ENCODE assay signal across 22 cellular contexts in genomic region chr11:114277637-114278341, GRCh38. TPM values are rescaled to one million over a fixed set of nuclear protein-coding genes. Genes with fewer than 3 reads are reported as not detected.
"Had no signal": no experiment of that assay in that cellular context is flagged by ENCODE, and none has a peak within 500 bp of the region (broad histone marks: within the 10 kb centered on the region; RNA-seq: fewer than 3 reads in every experiment).

No MANE protein-coding gene starts in this region.

- H3K36me3 ChIP-seq: esophagus squamous epithelium, gastroesophageal sphincter, neutrophil, sigmoid colon, stomach, thoracic aorta, transverse colon had no signal

- H3K4me3 ChIP-seq: esophagus squamous epithelium, gastroesophageal sphincter, sigmoid colon, skin epidermis, stomach, thoracic aorta, transverse colon had no signal

- H3K36me3 Mint-ChIP-seq: naive thymus-derived CD8-positive, alpha-beta T cell; stimulated activated naive B cell treated with anti-CD40 and anti-IgM and Interleukin-4, amounts not matched to agents 10 μg/mL and 1 μg/mL and 100 μg/mL, for 72 hours had no signal

- H3K9me3 Mint-ChIP-seq: effector memory CD8-positive, alpha-beta T cell; stimulated activated naive B cell treated with anti-CD40 and anti-IgM and Interleukin-4, amounts not matched to agents 10 μg/mL and 1 μg/mL and 100 μg/mL, for 72 hours had no signal

- H3K9me3 ChIP-seq: esophagus squamous epithelium, gastroesophageal sphincter, neutrophil, sigmoid colon, stomach, thoracic aorta, transverse colon had no signal

- H3K27ac Mint-ChIP-seq: effector memory CD8-positive, alpha-beta T cell; naive thymus-derived CD8-positive, alpha-beta T cell; stimulated activated naive B cell treated with anti-CD40 and anti-IgM and Interleukin-4, amounts not matched to agents 10 μg/mL and 1 μg/mL and 100 μg/mL, for 72 hours had no signal

- DNase-seq: effector memory CD8-positive, alpha-beta T cell; esophagus squamous epithelium; foreskin fibroblast; glutamatergic neuron; left ventricle myocardium superior; mammary epithelial cell; naive thymus-derived CD8-positive, alpha-beta T cell; posterior cingulate gyrus; sigmoid colon; stimulated activated CD4-positive, alpha-beta T cell treated with anti-CD3 and anti-CD28 coated beads, Interleukin-2, amount 100 ng/mL, for 24 hours; stimulated activated CD4-positive, alpha-beta T cell treated with anti-CD3 and anti-CD28 coated beads, Interleukin-4, amount 100 ng/mL, for 4 hours; stimulated activated naive B cell treated with anti-CD40 and anti-IgM and Interleukin-4, amounts not matched to agents 10 μg/mL and 1 μg/mL and 100 μg/mL, for 72 hours; stomach; substantia nigra; transverse colon had no signal

- H3K27ac ChIP-seq: epithelial cell of prostate, esophagus squamous epithelium, gastroesophageal sphincter, neutrophil, sigmoid colon, skin epidermis, stomach, thoracic aorta, transverse colon had no signal

- H3K4me1 Mint-ChIP-seq: stimulated activated naive B cell treated with anti-CD40 and anti-IgM and Interleukin-4, amounts not matched to agents 10 μg/mL and 1 μg/mL and 100 μg/mL, for 72 hours had no signal

- ATAC-seq: effector memory CD8-positive, alpha-beta T cell; gastroesophageal sphincter; left ventricle myocardium superior; naive thymus-derived CD8-positive, alpha-beta T cell; stimulated activated naive B cell treated with anti-CD40 and anti-IgM and Interleukin-4, amounts not matched to agents 10 μg/mL and 1 μg/mL and 100 μg/mL, for 72 hours had no signal

- H3K4me3 Mint-ChIP-seq: effector memory CD8-positive, alpha-beta T cell; naive thymus-derived CD8-positive, alpha-beta T cell; stimulated activated naive B cell treated with anti-CD40 and anti-IgM and Interleukin-4, amounts not matched to agents 10 μg/mL and 1 μg/mL and 100 μg/mL, for 72 hours had no signal

- H3K27me3 ChIP-seq: sigmoid colon had no signal

- FAIRE-seq: keratinocyte had no signal

RNA-seq across cellular contexts. Expression of gene NNMT, which starts 18.4 kb away (rescaled TPM):
- total RNA-seq: naive thymus-derived CD8-positive, alpha-beta T cell had no signal
- polyA plus RNA-seq: naive thymus-derived CD8-positive, alpha-beta T cell; neural cell had no signal
